ENCODE assay signal across 10 cellular contexts in genomic region chr3:119524931-119525662, GRCh38. TPM values are rescaled to one million over a fixed set of nuclear protein-coding genes. Genes with fewer than 3 reads are reported as not detected.
DNase-seq lines count a peak whose midpoint lies in the region; ATAC-seq and TF ChIP-seq lines count a peak whose summit lies in the region.
"Had no signal": no experiment of that assay in that cellular context is flagged by ENCODE, and none has a peak within 500 bp of the region (broad histone marks: within the 10 kb centered on the region; RNA-seq: fewer than 3 reads in every experiment).

No MANE protein-coding gene starts in this region.

- ATAC-seq in body of pancreas (no peak), GM18519 (IDR thresholded peaks at IDR 0.05; ENCODE audit: low FRiP score, unreplicated experiment) (no peak), GM19324 (IDR thresholded peaks at IDR 0.05; ENCODE audit: low FRiP score, unreplicated experiment) (no peak)
- ATAC-seq: activated CD8-positive, alpha-beta memory T cell treated with anti-CD3 and anti-CD28 coated beads, Interleukin-2, amount 10 ng/mL, durations not matched to agents 7 days and 5 days had no signal

- no peak overlapping the region for H2AFZ ChIP-seq in mesenchymal stem cell (ENCODE audit: low read depth, low read length)

- no peak overlapping the region for H2BK12ac ChIP-seq in mesenchymal stem cell (ENCODE audit: low read length in 2 of 2)

- no peak overlapping the region for H2AK5ac ChIP-seq in mesenchymal stem cell (ENCODE audit: low read length, severe bottlenecking)

- no peak overlapping the region for H4K8ac ChIP-seq in mesenchymal stem cell (ENCODE audit: low read length)

- intact Hi-C loops in body of pancreas (cut with DNase I), result no loop called here
- intact Hi-C loops in head of caudate nucleus (cut with DNase I), result no loop called here

- no peak overlapping the region for H2BK5ac ChIP-seq in mesenchymal stem cell (ENCODE audit: low read depth, low read length, poor library complexity, severe bottlenecking)

- H3K18ac ChIP-seq in mesenchymal stem cell (ENCODE audit: low read depth in 1 of 2, low read length in 2 of 2), result no peak overlapping the region

- H3K4me1 ChIP-seq in HUES64 (ENCODE audit: insufficient read depth, low read length) (peaks cover 11% of the 10 kb centered on the region), body of pancreas (peaks cover 13% of the 10 kb centered on the region), mesenchymal stem cell (ENCODE audit: control insufficient read depth, insufficient read depth, low read depth, low read length) (no peaks in the 10 kb centered on the region)

- H2BK120ac ChIP-seq in mesenchymal stem cell (ENCODE audit: low read depth, low read length), result no peak overlapping the region

- H3K9me3 ChIP-seq in HUES64 (ENCODE audit: insufficient read depth, low read depth, low read length), result 0 out of 2 replicates have a peak, but pooled peaks cover 7% of the 10 kb centered on the region
- no peaks in the 10 kb centered on the region for H3K9me3 ChIP-seq in body of pancreas
- no peaks in the 10 kb centered on the region for H3K9me3 ChIP-seq in mesenchymal stem cell (ENCODE audit: control insufficient read depth, low read length)

- H3K79me1 ChIP-seq in mesenchymal stem cell (replicated peaks; ENCODE audit: low read length, poor library complexity, severe bottlenecking), result no peaks in the 10 kb centered on the region

- H3K4me3 ChIP-seq in HUES64 (ENCODE audit: low read length), result peak overlapping the region; percentile 28; the same call in 1 of the 2 replicates
- H3K4me3 ChIP-seq in body of pancreas, result no peak overlapping the region
- no peak overlapping the region for H3K4me3 ChIP-seq in mesenchymal stem cell (ENCODE audit: insufficient read depth in 1 of 2, low read depth in 1 of 2, low read length in 2 of 2)

- H3K23ac ChIP-seq in mesenchymal stem cell (ENCODE audit: low read length in 2 of 2), result no peak overlapping the region

- H3K36me3 ChIP-seq in HUES64 (ENCODE audit: insufficient read depth, low read length) (peaks cover 44% of the 10 kb centered on the region), body of pancreas (replicated peaks in 1 of 2; ENCODE audit: insufficient read depth in 1 of 2, low read depth in 2 of 2) (peaks cover 0 to 7% of the 10 kb centered on the region in 2 donors), mesenchymal stem cell (ENCODE audit: control insufficient read depth in 1 of 2, insufficient read depth in 2 of 2, low read depth in 1 of 2, low read length in 2 of 2) (peaks cover 7 to 60% of the 10 kb centered on the region in 2 experiments)

- no peak for TF ChIP-seq POLR2A in body of pancreas (IDR thresholded peaks at IDR 0.05)

- H3K27me3 ChIP-seq in HUES64 (ENCODE audit: insufficient read depth, low read length) (no peaks in the 10 kb centered on the region), body of pancreas (no peaks in the 10 kb centered on the region), mesenchymal stem cell (ENCODE audit: control insufficient read depth in 1 of 2, insufficient read depth in 1 of 2, low read length in 2 of 2) (no peaks in the 10 kb centered on the region)

- H3K27ac ChIP-seq in C4-2B, result no peak overlapping the region
- peak overlapping the region; percentile 57; the same call in 1 of the 2 replicates for H3K27ac ChIP-seq in HUES64 (ENCODE audit: low read depth, low read length)
- H3K27ac ChIP-seq in body of pancreas, result no peak overlapping the region
- H3K27ac ChIP-seq in mesenchymal stem cell (ENCODE audit: low read length, poor library complexity, severe bottlenecking), result no peak overlapping the region

- TF ChIP-seq CTCF in C4-2B (conservative IDR thresholded peaks at IDR 0.05) (peak; percentile 61), body of pancreas (IDR thresholded peaks at IDR 0.05) (peak in 5 of 7 experiments; percentile 18 to 42 (median 40))

- WGBS in HUES64, result 75% methylated on average over 4 of the region's 4 CpGs
- 57 to 73% methylated on average over 4 of the region's 4 CpGs for WGBS in body of pancreas, 2 donors
- 67% methylated on average over 3 of the region's 4 CpGs for WGBS in mesenchymal stem cell

- H3K9ac ChIP-seq in HUES64 (ENCODE audit: low read depth, low read length) (no peak overlapping the region), mesenchymal stem cell (ENCODE audit: low read length) (no peak overlapping the region)

- no peak overlapping the region for H4K91ac ChIP-seq in mesenchymal stem cell (ENCODE audit: low read length)

- H2BK15ac ChIP-seq in mesenchymal stem cell (ENCODE audit: low read depth, poor library complexity, severe bottlenecking), result no peak overlapping the region

- DNase-seq in body of pancreas (no peak), mesenchymal stem cell (peak; percentile 13), head of caudate nucleus (no peak)
- DNase-seq in activated T-cell treated with anti-CD3 and anti-CD28 coated beads, Interleukin-2, amount 50 U/mL, for 1 hour, result no peak
- DNase-seq: activated CD8-positive, alpha-beta memory T cell treated with anti-CD3 and anti-CD28 coated beads, Interleukin-2, amount 10 ng/mL, durations not matched to agents 7 days and 5 days; NCI-H526 treated with DMSO at 0.1 percent for 48 hours had no signal

- H3K4me2 ChIP-seq in mesenchymal stem cell (ENCODE audit: low read length, poor library complexity, severe bottlenecking), result no peak overlapping the region

- H3K4ac ChIP-seq in mesenchymal stem cell (ENCODE audit: low read depth in 1 of 2, low read length in 2 of 2), result no peak overlapping the region

- no peak overlapping the region for H3K14ac ChIP-seq in mesenchymal stem cell (ENCODE audit: low read length in 2 of 2)

RNA-seq across cellular contexts. Expression of gene TIMMDC1, which starts 26.8 kb away (rescaled TPM):
- 99.2 TPM for polyA plus RNA-seq in HUES64 (2013, experiment 1 of 2)
- polyA plus RNA-seq in HUES64 (2013, experiment 2 of 2), result 98.8 TPM
- 10 to 100 TPM; 15.6 to 33.0 TPM for total RNA-seq in body of pancreas
- 72.1 TPM for polyA plus RNA-seq in mesenchymal stem cell (2013, experiment 1 of 2)
- 75.9 TPM for polyA plus RNA-seq in mesenchymal stem cell (2013, experiment 2 of 2)

RNA-seq across cellular contexts. Expression of gene CD80, which starts 34.3 kb away (rescaled TPM):
- polyA plus RNA-seq in HUES64 (2013, experiment 1 of 2), result not detected
- polyA plus RNA-seq in HUES64 (2013, experiment 2 of 2), result not detected
- total RNA-seq in body of pancreas, result under 1 TPM in 1 of 2 donors, not detected in 1; 0.26 TPM
- polyA plus RNA-seq in mesenchymal stem cell (2013, experiment 1 of 2), result not detected
- polyA plus RNA-seq in mesenchymal stem cell (2013, experiment 2 of 2), result 0.01 TPM

RNA-seq across cellular contexts. Expression of gene ADPRH, which starts 54.2 kb away (rescaled TPM):
- 2.4 TPM for polyA plus RNA-seq in HUES64 (2013, experiment 1 of 2)
- 1.8 TPM for polyA plus RNA-seq in HUES64 (2013, experiment 2 of 2)
- 1 to 10 TPM; 3.0 to 6.5 TPM for total RNA-seq in body of pancreas
- polyA plus RNA-seq in mesenchymal stem cell (2013, experiment 1 of 2), result 1.3 TPM
- 1.5 TPM for polyA plus RNA-seq in mesenchymal stem cell (2013, experiment 2 of 2)

RNA-seq across cellular contexts. Expression of gene POGLUT1, which starts 56.3 kb away (rescaled TPM):
- 13.9 TPM for polyA plus RNA-seq in HUES64 (2013, experiment 1 of 2)
- 13.3 TPM for polyA plus RNA-seq in HUES64 (2013, experiment 2 of 2)
- 10 to 100 TPM in 1 of 2 donors, 1 to 10 TPM in 1; 7.8 to 15.5 TPM for total RNA-seq in body of pancreas
- polyA plus RNA-seq in mesenchymal stem cell (2013, experiment 1 of 2), result 15.6 TPM
- polyA plus RNA-seq in mesenchymal stem cell (2013, experiment 2 of 2), result 16.9 TPM
